ENCODE assay signal across 25 cellular contexts in the genomic region with DNA sequence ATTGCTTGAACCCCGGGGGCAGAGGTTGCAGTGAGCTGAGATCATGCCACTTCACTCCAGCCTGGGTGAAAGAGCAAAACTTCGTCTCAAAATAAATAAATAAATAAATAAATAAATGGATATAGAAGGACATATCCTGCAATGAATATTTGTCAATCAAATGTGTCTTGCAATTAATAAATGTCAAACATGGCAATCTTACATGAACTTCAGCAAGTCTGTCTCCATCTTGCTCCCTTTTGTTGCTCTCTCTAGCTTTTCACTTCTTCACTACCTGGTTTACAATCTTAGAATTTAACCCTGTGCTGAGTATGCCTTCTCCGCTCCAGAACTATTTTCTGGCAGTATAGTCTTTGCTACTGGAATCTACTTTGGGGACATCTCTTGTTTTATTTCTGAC.
"Had no signal": no experiment of that assay in that cellular context is flagged by ENCODE, and none has a peak within 500 bp of the region (broad histone marks: within the 10 kb centered on the region; RNA-seq: fewer than 3 reads in every experiment).

No MANE protein-coding gene starts in this region.

- ATAC-seq: activated CD4-positive, alpha-beta T cell treated with anti-CD3 and anti-CD28 coated beads for 36 hours; activated CD8-positive, alpha-beta memory T cell treated with anti-CD3 and anti-CD28 coated beads, Interleukin-2, amount 10 ng/mL, durations not matched to agents 7 days and 5 days; effector memory CD8-positive, alpha-beta T cell; gastroesophageal sphincter; upper lobe of right lung had no signal

- H3K27ac Mint-ChIP-seq: activated B cell treated with CpG ODN at 0.5 μM for 24 hours, progenitor cell of endocrine pancreas had no signal

- H3K36me3 Mint-ChIP-seq: activated naive CD4-positive, alpha-beta T cell treated with anti-CD3 and anti-CD28 coated beads, Interleukin-2, amount 50 U/mL, for 24 hours had no signal

- DNase-seq: activated B cell treated with CpG ODN at 0.5 μM for 24 hours; activated CD4-positive, alpha-beta memory T cell treated with anti-CD3 and anti-CD28 coated beads for 36 hours; activated CD4-positive, alpha-beta T cell treated with anti-CD3 and anti-CD28 coated beads for 36 hours; activated CD8-positive, alpha-beta memory T cell treated with anti-CD3 and anti-CD28 coated beads, Interleukin-2, amount 10 ng/mL, durations not matched to agents 7 days and 5 days; activated gamma-delta T cell treated with Interleukin-2 at 50 U/mL for 16 hours; amniotic stem cell; dorsolateral prefrontal cortex; effector memory CD8-positive, alpha-beta T cell; head of caudate nucleus; hypothalamus; mesenchymal stem cell; retina; stimulated activated CD4-positive, alpha-beta T cell treated with anti-CD3 and anti-CD28 coated beads, Interleukin-2, amount 100 ng/mL, for 48 hours; stimulated activated CD8-positive, alpha-beta memory T cell treated with anti-CD3 and anti-CD28 coated beads, Interleukin-4, amount 100 ng/mL, for 48 hours; T1000; thyroid gland; upper lobe of right lung had no signal

- H3K4me3 ChIP-seq: breast epithelium, colonic mucosa, dorsolateral prefrontal cortex, esophagus muscularis mucosa, gastroesophageal sphincter, thyroid gland, upper lobe of right lung had no signal

- H3K9me3 Mint-ChIP-seq: activated CD4-positive, alpha-beta memory T cell treated with anti-CD3 and anti-CD28 coated beads for 36 hours; activated naive CD4-positive, alpha-beta T cell treated with anti-CD3 and anti-CD28 coated beads, Interleukin-2, amount 50 U/mL, for 24 hours; activated T-helper 1 cell treated with anti-CD3 and anti-CD28 coated beads, Interleukin-12 subunit alpha, Interleukin-12 subunit beta, Interleukin-2, Interleukin-4 antibody, amounts not matched to agents 30 ng/mL and 10 ng/mL and 1 ng/mL, durations not matched to agents 14 hours and 24 hours and 36 hours; central memory CD8-positive, alpha-beta T cell; effector memory CD8-positive, alpha-beta T cell had no signal

- H3K9me3 ChIP-seq: breast epithelium, colonic mucosa, esophagus muscularis mucosa, gastroesophageal sphincter, thyroid gland, upper lobe of right lung had no signal

- H3K36me3 ChIP-seq: breast epithelium, colonic mucosa, esophagus muscularis mucosa, gastroesophageal sphincter, thyroid gland, upper lobe of right lung had no signal

- H3K27me3 Mint-ChIP-seq: activated CD4-positive, alpha-beta T cell treated with anti-CD3 and anti-CD28 coated beads for 36 hours; activated CD8-positive, alpha-beta memory T cell treated with anti-CD3 and anti-CD28 coated beads, Interleukin-2, amount 10 ng/mL, durations not matched to agents 7 days and 5 days; activated naive CD4-positive, alpha-beta T cell treated with anti-CD3 and anti-CD28 coated beads, Interleukin-2, amount 50 U/mL, for 24 hours; central memory CD8-positive, alpha-beta T cell; effector memory CD8-positive, alpha-beta T cell had no signal

- H3K27me3 ChIP-seq: breast epithelium, colonic mucosa, esophagus muscularis mucosa, gastroesophageal sphincter, thyroid gland, upper lobe of right lung had no signal

- H3K4me1 ChIP-seq: colonic mucosa had no signal

- H3K27ac ChIP-seq: breast epithelium, dorsolateral prefrontal cortex, esophagus muscularis mucosa, gastroesophageal sphincter, thyroid gland, upper lobe of right lung had no signal

- H3K4me3 Mint-ChIP-seq: activated B cell treated with CpG ODN at 0.5 μM for 24 hours; activated CD8-positive, alpha-beta memory T cell treated with anti-CD3 and anti-CD28 coated beads, Interleukin-2, amount 10 ng/mL, durations not matched to agents 7 days and 5 days; central memory CD8-positive, alpha-beta T cell had no signal
